ENCODE assay signal across 2 cellular contexts in the genomic region with DNA sequence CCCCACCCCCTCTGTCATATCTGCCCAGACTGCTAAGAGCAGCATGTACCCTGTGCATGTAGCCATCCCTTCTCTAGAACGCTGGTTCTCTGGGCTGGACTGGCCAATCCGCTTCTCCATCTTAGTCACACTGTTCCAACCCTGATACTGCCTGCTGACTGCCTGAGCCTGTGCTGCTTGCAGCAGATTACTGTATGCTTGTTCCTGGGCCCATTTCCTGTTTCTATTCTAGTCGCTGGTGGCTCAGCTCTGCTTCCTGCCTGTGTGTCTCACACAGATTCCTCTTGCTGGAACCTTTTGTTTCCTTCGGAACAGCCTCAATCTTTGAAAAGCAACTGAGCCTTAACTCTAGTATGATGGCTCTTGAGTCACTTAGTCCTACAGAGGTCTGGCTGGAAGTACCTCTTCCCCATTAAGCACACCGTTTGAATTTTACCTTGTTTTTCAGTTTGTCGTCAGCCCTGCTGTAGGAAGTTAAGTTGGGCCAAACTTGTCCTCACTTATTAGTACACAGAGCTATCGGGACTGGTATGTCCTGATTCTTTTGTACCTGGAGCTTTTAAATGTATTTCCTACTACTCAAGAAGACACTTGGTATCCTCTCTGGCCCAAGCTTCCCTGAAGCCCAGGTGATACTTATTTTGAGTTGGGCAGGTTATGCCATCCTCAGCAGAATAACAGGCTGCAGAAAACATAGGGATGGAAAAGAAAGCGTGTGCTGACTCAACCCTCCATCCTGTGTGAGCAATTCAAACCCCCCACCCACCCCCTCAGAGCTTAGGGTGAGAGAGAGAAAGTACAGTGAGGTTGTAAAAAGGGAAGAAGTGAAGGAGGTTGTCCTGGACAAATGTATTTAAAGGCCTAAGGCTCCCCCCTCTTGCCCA.
TF ChIP-seq lines count a peak whose summit lies in the region.

No MANE protein-coding gene starts in this region.

TF ChIP-seq in Ishikawa, 13 proteins besides CTCF, POLR2A, EP300 and RAD21:
- TF ChIP-seq NFIC (IDR thresholded peaks at IDR 0.05) (no peak), TAF1 (IDR thresholded peaks at IDR 0.05; ENCODE audit: low read depth) (no peak), TEAD4 (IDR thresholded peaks at IDR 0.05) (peak; percentile 29; the same call in 1 of the 2 replicates), EGR1 (IDR thresholded peaks at IDR 0.05) (no peak)

TF ChIP-seq in GM12878, 131 proteins besides CTCF, POLR2A, EP300 and RAD21 (continues in another document):
- TF ChIP-seq, protein P1, sequence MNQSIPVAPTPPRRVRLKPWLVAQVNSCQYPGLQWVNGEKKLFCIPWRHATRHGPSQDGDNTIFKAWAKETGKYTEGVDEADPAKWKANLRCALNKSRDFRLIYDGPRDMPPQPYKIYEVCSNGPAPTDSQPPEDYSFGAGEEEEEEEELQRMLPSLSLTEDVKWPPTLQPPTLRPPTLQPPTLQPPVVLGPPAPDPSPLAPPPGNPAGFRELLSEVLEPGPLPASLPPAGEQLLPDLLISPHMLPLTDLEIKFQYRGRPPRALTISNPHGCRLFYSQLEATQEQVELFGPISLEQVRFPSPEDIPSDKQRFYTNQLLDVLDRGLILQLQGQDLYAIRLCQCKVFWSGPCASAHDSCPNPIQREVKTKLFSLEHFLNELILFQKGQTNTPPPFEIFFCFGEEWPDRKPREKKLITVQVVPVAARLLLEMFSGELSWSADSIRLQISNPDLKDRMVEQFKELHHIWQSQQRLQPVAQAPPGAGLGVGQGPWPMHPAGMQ (IDR thresholded peaks at IDR 0.05; ENCODE audit: borderline replicate concordance): no peak
- peak; percentile 52; the same call in 1 of the 2 replicates for TF ChIP-seq TCF3 (IDR thresholded peaks at IDR 0.05; ENCODE audit: borderline replicate concordance, insufficient read depth, low read depth, low read length)
- TF ChIP-seq, protein P2, sequence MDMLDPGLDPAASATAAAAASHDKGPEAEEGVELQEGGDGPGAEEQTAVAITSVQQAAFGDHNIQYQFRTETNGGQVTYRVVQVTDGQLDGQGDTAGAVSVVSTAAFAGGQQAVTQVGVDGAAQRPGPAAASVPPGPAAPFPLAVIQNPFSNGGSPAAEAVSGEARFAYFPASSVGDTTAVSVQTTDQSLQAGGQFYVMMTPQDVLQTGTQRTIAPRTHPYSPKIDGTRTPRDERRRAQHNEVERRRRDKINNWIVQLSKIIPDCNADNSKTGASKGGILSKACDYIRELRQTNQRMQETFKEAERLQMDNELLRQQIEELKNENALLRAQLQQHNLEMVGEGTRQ (IDR thresholded peaks at IDR 0.05; ENCODE audit: borderline replicate concordance, low read depth, low read length): no peak; the same call in 1 of the 2 replicates
- peak; percentile 78; the same call in 1 of the 2 replicates for TF ChIP-seq SPI1 (IDR thresholded peaks at IDR 0.05; ENCODE audit: borderline replicate concordance, insufficient read depth, low read depth, low read length)
- TF ChIP-seq, protein P3, sequence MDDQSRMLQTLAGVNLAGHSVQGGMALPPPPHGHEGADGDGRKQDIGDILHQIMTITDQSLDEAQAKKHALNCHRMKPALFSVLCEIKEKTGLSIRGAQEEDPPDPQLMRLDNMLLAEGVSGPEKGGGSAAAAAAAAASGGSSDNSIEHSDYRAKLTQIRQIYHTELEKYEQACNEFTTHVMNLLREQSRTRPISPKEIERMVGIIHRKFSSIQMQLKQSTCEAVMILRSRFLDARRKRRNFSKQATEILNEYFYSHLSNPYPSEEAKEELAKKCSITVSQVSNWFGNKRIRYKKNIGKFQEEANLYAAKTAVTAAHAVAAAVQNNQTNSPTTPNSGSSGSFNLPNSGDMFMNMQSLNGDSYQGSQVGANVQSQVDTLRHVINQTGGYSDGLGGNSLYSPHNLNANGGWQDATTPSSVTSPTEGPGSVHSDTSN (IDR thresholded peaks at IDR 0.05; ENCODE audit: insufficient replicate concordance, low read depth, low read length): no peak
- TF ChIP-seq PAX8 (IDR thresholded peaks at IDR 0.05): no peak
- TF ChIP-seq, protein P4, sequence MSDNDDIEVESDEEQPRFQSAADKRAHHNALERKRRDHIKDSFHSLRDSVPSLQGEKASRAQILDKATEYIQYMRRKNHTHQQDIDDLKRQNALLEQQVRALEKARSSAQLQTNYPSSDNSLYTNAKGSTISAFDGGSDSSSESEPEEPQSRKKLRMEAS (IDR thresholded peaks at IDR 0.05; ENCODE audit: low read depth, low read length): peak; percentile 47; the same call in 1 of the 2 replicates
- TF ChIP-seq ZNF274 (IDR thresholded peaks at IDR 0.05; ENCODE audit: insufficient read depth, insufficient read length): no peak
- TF ChIP-seq, protein P5, sequence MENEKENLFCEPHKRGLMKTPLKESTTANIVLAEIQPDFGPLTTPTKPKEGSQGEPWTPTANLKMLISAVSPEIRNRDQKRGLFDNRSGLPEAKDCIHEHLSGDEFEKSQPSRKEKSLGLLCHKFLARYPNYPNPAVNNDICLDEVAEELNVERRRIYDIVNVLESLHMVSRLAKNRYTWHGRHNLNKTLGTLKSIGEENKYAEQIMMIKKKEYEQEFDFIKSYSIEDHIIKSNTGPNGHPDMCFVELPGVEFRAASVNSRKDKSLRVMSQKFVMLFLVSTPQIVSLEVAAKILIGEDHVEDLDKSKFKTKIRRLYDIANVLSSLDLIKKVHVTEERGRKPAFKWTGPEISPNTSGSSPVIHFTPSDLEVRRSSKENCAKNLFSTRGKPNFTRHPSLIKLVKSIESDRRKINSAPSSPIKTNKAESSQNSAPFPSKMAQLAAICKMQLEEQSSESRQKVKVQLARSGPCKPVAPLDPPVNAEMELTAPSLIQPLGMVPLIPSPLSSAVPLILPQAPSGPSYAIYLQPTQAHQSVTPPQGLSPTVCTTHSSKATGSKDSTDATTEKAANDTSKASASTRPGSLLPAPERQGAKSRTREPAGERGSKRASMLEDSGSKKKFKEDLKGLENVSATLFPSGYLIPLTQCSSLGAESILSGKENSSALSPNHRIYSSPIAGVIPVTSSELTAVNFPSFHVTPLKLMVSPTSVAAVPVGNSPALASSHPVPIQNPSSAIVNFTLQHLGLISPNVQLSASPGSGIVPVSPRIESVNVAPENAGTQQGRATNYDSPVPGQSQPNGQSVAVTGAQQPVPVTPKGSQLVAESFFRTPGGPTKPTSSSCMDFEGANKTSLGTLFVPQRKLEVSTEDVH (IDR thresholded peaks at IDR 0.05; ENCODE audit: low read depth, partially characterized antibody): peak; percentile 69
- TF ChIP-seq, protein P6, sequence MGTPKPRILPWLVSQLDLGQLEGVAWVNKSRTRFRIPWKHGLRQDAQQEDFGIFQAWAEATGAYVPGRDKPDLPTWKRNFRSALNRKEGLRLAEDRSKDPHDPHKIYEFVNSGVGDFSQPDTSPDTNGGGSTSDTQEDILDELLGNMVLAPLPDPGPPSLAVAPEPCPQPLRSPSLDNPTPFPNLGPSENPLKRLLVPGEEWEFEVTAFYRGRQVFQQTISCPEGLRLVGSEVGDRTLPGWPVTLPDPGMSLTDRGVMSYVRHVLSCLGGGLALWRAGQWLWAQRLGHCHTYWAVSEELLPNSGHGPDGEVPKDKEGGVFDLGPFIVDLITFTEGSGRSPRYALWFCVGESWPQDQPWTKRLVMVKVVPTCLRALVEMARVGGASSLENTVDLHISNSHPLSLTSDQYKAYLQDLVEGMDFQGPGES (IDR thresholded peaks at IDR 0.05): no peak
- no peak for TF ChIP-seq BMI1 (IDR thresholded peaks at IDR 0.05; ENCODE audit: borderline replicate concordance)
- no peak for TF ChIP-seq BRCA1 (IDR thresholded peaks at IDR 0.05; ENCODE audit: low read depth, low read length)
- peak; percentile 91 for TF ChIP-seq EED (IDR thresholded peaks at IDR 0.05; ENCODE audit: low read depth)
- TF ChIP-seq SRF (IDR thresholded peaks at IDR 0.05; ENCODE audit: low read depth in 2 of 2, low read length in 2 of 2): peak in 1 of 2 experiments; percentile 66; a peak in 1 of 4 replicates
- TF ChIP-seq MEF2A (IDR thresholded peaks at IDR 0.05; ENCODE audit: insufficient read depth, low read depth, low read length): peak; percentile 100
- peak; percentile 65 for TF ChIP-seq FOXK2 (IDR thresholded peaks at IDR 0.05)
- TF ChIP-seq, protein P7, sequence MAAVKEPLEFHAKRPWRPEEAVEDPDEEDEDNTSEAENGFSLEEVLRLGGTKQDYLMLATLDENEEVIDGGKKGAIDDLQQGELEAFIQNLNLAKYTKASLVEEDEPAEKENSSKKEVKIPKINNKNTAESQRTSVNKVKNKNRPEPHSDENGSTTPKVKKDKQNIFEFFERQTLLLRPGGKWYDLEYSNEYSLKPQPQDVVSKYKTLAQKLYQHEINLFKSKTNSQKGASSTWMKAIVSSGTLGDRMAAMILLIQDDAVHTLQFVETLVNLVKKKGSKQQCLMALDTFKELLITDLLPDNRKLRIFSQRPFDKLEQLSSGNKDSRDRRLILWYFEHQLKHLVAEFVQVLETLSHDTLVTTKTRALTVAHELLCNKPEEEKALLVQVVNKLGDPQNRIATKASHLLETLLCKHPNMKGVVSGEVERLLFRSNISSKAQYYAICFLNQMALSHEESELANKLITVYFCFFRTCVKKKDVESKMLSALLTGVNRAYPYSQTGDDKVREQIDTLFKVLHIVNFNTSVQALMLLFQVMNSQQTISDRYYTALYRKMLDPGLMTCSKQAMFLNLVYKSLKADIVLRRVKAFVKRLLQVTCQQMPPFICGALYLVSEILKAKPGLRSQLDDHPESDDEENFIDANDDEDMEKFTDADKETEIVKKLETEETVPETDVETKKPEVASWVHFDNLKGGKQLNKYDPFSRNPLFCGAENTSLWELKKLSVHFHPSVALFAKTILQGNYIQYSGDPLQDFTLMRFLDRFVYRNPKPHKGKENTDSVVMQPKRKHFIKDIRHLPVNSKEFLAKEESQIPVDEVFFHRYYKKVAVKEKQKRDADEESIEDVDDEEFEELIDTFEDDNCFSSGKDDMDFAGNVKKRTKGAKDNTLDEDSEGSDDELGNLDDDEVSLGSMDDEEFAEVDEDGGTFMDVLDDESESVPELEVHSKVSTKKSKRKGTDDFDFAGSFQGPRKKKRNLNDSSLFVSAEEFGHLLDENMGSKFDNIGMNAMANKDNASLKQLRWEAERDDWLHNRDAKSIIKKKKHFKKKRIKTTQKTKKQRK (IDR thresholded peaks at IDR 0.05; ENCODE audit: low read depth, low read length): no peak
- TF ChIP-seq, protein P8, sequence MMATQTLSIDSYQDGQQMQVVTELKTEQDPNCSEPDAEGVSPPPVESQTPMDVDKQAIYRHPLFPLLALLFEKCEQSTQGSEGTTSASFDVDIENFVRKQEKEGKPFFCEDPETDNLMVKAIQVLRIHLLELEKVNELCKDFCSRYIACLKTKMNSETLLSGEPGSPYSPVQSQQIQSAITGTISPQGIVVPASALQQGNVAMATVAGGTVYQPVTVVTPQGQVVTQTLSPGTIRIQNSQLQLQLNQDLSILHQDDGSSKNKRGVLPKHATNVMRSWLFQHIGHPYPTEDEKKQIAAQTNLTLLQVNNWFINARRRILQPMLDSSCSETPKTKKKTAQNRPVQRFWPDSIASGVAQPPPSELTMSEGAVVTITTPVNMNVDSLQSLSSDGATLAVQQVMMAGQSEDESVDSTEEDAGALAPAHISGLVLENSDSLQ (IDR thresholded peaks at IDR 0.05): no peak; the same call in 1 of the 2 replicates
- peak; percentile 83; the same call in 1 of the 2 replicates for TF ChIP-seq PAX5 (IDR thresholded peaks at IDR 0.05; ENCODE audit: borderline replicate concordance, low read depth, low read length)
- TF ChIP-seq KLF5 (IDR thresholded peaks at IDR 0.05; ENCODE audit: partially characterized antibody): peak; percentile 83
- TF ChIP-seq NRF1 (conservative IDR thresholded peaks at IDR 0.05; ENCODE audit: low read depth, low read length): no peak
- TF ChIP-seq ZNF384 (IDR thresholded peaks at IDR 0.05; ENCODE audit: borderline replicate concordance, low read depth, low read length): no peak
- TF ChIP-seq SMARCA5 (IDR thresholded peaks at IDR 0.05): peak; percentile 99
- TF ChIP-seq, protein P9, sequence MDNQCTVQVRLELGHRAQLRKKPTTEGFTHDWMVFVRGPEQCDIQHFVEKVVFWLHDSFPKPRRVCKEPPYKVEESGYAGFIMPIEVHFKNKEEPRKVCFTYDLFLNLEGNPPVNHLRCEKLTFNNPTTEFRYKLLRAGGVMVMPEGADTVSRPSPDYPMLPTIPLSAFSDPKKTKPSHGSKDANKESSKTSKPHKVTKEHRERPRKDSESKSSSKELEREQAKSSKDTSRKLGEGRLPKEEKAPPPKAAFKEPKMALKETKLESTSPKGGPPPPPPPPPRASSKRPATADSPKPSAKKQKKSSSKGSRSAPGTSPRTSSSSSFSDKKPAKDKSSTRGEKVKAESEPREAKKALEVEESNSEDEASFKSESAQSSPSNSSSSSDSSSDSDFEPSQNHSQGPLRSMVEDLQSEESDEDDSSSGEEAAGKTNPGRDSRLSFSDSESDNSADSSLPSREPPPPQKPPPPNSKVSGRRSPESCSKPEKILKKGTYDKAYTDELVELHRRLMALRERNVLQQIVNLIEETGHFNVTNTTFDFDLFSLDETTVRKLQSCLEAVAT (IDR thresholded peaks at IDR 0.05): peak; percentile 81
- TF ChIP-seq ZNF622 (IDR thresholded peaks at IDR 0.05): no peak
- peak; percentile 79 for TF ChIP-seq RUNX3 (IDR thresholded peaks at IDR 0.05; ENCODE audit: low read length)
- peak; percentile 58; the same call in 1 of the 2 replicates for TF ChIP-seq BCL11A (IDR thresholded peaks at IDR 0.05; ENCODE audit: low read depth, low read length)
- TF ChIP-seq, protein P10, sequence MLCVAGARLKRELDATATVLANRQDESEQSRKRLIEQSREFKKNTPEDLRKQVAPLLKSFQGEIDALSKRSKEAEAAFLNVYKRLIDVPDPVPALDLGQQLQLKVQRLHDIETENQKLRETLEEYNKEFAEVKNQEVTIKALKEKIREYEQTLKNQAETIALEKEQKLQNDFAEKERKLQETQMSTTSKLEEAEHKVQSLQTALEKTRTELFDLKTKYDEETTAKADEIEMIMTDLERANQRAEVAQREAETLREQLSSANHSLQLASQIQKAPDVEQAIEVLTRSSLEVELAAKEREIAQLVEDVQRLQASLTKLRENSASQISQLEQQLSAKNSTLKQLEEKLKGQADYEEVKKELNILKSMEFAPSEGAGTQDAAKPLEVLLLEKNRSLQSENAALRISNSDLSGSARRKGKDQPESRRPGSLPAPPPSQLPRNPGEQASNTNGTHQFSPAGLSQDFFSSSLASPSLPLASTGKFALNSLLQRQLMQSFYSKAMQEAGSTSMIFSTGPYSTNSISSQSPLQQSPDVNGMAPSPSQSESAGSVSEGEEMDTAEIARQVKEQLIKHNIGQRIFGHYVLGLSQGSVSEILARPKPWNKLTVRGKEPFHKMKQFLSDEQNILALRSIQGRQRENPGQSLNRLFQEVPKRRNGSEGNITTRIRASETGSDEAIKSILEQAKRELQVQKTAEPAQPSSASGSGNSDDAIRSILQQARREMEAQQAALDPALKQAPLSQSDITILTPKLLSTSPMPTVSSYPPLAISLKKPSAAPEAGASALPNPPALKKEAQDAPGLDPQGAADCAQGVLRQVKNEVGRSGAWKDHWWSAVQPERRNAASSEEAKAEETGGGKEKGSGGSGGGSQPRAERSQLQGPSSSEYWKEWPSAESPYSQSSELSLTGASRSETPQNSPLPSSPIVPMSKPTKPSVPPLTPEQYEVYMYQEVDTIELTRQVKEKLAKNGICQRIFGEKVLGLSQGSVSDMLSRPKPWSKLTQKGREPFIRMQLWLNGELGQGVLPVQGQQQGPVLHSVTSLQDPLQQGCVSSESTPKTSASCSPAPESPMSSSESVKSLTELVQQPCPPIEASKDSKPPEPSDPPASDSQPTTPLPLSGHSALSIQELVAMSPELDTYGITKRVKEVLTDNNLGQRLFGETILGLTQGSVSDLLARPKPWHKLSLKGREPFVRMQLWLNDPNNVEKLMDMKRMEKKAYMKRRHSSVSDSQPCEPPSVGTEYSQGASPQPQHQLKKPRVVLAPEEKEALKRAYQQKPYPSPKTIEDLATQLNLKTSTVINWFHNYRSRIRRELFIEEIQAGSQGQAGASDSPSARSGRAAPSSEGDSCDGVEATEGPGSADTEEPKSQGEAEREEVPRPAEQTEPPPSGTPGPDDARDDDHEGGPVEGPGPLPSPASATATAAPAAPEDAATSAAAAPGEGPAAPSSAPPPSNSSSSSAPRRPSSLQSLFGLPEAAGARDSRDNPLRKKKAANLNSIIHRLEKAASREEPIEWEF (IDR thresholded peaks at IDR 0.05; ENCODE audit: insufficient replicate concordance, low read depth, low read length): no peak
- peak; percentile 74; the same call in 1 of the 2 replicates for TF ChIP-seq FOXM1 (IDR thresholded peaks at IDR 0.05; ENCODE audit: low read depth, low read length)
- no peak for TF ChIP-seq EZH2 (IDR thresholded peaks at IDR 0.05; ENCODE audit: borderline replicate concordance, control insufficient read depth, low read depth, low read length)
